1 cellular context compared by ENCODE assay signal in genomic region chr2:227627769-227628168, GRCh38.
TF ChIP-seq lines count a peak whose summit lies in the region.

No MANE protein-coding gene starts in this region.

TF ChIP-seq in GM12878, 131 proteins besides CTCF, POLR2A, EP300 and RAD21 (continued from another document and continues in another):
- TF ChIP-seq ZBTB4 (CRISPR knock-in tag; IDR thresholded peaks at IDR 0.05) (no peak), RELA (IDR thresholded peaks at IDR 0.05; ENCODE audit: borderline replicate concordance, partially characterized antibody) (no peak), SUZ12 (IDR thresholded peaks at IDR 0.05; ENCODE audit: unreplicated experiment) (no peak), ZNF217 (IDR thresholded peaks at IDR 0.05) (no peak), ETV6 (conservative IDR thresholded peaks at IDR 0.05 in 1 of 2, IDR thresholded peaks at IDR 0.05 in 1 of 2; ENCODE audit: borderline replicate concordance in 1 of 2, low read depth in 1 of 2) (peak in 1 of 2 experiments; percentile 52; a peak in 1 of 4 replicates), ZNF592 (IDR thresholded peaks at IDR 0.05) (no peak), CHD1 (IDR thresholded peaks at IDR 0.05; ENCODE audit: low read depth, low read length) (no peak), RAD51 (IDR thresholded peaks at IDR 0.05) (no peak), MYC (IDR thresholded peaks at IDR 0.05; ENCODE audit: insufficient read depth, insufficient read length, insufficient replicate concordance, low read length, severe bottlenecking) (no peak), GABPA (IDR thresholded peaks at IDR 0.05; ENCODE audit: low read depth) (no peak), CHD2 (IDR thresholded peaks at IDR 0.05; ENCODE audit: borderline replicate concordance, low read depth, low read length) (no peak), RFX5 (IDR thresholded peaks at IDR 0.05; ENCODE audit: low read depth, low read length) (no peak), HDAC6 (IDR thresholded peaks at IDR 0.05; ENCODE audit: unreplicated experiment) (no peak), ZSCAN29 (IDR thresholded peaks at IDR 0.05) (no peak), YY1 (IDR thresholded peaks at IDR 0.05; ENCODE audit: low read depth, low read length) (0 out of 2 replicates have a peak, but pooled peaks have one; percentile 27), ZNF24 (IDR thresholded peaks at IDR 0.05) (no peak), ZBTB40 (IDR thresholded peaks at IDR 0.05; ENCODE audit: borderline replicate concordance) (no peak), SREBF2 (IDR thresholded peaks at IDR 0.05; ENCODE audit: low read length) (no peak), TAF1 (IDR thresholded peaks at IDR 0.05; ENCODE audit: borderline replicate concordance, low read depth, low read length) (no peak), ZNF207 (IDR thresholded peaks at IDR 0.05; ENCODE audit: borderline replicate concordance) (no peak), MEF2B (IDR thresholded peaks at IDR 0.05; ENCODE audit: partially characterized antibody, poor library complexity, severe bottlenecking) (no peak), BCLAF1 (IDR thresholded peaks at IDR 0.05) (no peak), YBX1 (IDR thresholded peaks at IDR 0.05) (no peak), EGR1 (IDR thresholded peaks at IDR 0.05; ENCODE audit: borderline replicate concordance in 1 of 2, low read depth in 2 of 2, low read length in 2 of 2) (no peak), IRF3 (IDR thresholded peaks at IDR 0.05) (no peak), POLR2AphosphoS5 (IDR thresholded peaks at IDR 0.05; ENCODE audit: low read length) (no peak), IRF4 (IDR thresholded peaks at IDR 0.05; ENCODE audit: low read depth, low read length) (peak; percentile 51; the same call in 1 of the 2 replicates), LARP7 (IDR thresholded peaks at IDR 0.05) (no peak), TCF12 (IDR thresholded peaks at IDR 0.05; ENCODE audit: low read depth, low read length) (no peak), HCFC1 (IDR thresholded peaks at IDR 0.05; ENCODE audit: low read length) (no peak), ZNF274 (IDR thresholded peaks at IDR 0.05; ENCODE audit: insufficient read depth, insufficient read length) (no peak), RELB (IDR thresholded peaks at IDR 0.05; ENCODE audit: low read depth) (peak; percentile 42; the same call in 1 of the 2 replicates), ZBTB11 (CRISPR knock-in tag; IDR thresholded peaks at IDR 0.05) (no peak), TARDBP (IDR thresholded peaks at IDR 0.05; ENCODE audit: borderline replicate concordance) (no peak), ZZZ3 (IDR thresholded peaks at IDR 0.05; ENCODE audit: control insufficient read depth, insufficient read length, low read depth) (no peak), SMAD5 (IDR thresholded peaks at IDR 0.05; ENCODE audit: low read depth) (no peak), PBX3 (IDR thresholded peaks at IDR 0.05; ENCODE audit: insufficient replicate concordance, low read depth, low read length) (no peak), NR2C1 (IDR thresholded peaks at IDR 0.05) (no peak), KAT2A (conservative IDR thresholded peaks at IDR 0.05; ENCODE audit: control insufficient read depth, low read depth, low read length) (no peak), NFIC (IDR thresholded peaks at IDR 0.05; ENCODE audit: low read depth, low read length) (peak; percentile 78; the same call in 1 of the 2 replicates)
